ENCODE assay signal across 11 cellular contexts in the genomic region with DNA sequence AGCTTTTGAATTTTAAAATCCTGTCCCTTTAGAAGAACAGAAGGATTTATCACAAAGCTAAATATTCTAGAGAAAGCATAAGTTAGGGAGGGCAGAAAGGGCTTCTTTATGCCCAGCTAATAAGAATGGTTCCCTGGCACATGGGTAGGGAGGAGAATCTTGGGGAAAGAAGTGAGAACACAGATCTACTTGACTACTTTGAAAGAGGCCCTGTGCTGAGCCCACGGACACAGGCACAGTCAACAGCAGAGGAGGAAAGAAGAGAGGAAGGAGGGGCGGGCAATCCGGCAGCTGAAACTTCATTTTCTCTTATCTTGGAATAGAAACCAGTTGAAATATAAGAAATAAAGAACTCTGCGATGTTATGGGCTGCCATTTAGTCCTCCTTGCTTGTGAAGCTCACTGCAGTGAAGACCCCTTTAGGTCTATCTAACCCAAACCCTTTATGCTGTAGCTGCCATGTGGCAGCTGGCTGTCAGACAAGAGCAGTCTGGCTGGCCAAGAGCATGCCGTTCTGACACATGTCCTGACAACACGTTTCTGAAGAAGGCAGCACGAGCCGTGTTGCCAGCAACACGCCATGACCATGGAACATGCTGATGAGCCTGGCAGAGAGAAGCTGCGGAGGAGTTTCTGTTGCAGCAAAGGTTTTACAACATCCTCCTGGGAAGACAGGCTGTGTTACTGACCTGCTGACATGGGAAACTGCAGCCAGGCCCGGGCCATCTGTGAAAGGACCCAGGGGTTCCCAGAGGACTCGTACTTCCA. TPM values are rescaled to one million over a fixed set of nuclear protein-coding genes. Genes with fewer than 3 reads are reported as not detected.
A peak's percentile ranks its signal among the peaks of the same experiment; 100 is the strongest.
DNase-seq lines count a peak whose midpoint lies in the region; ATAC-seq and TF ChIP-seq lines count a peak whose summit lies in the region.
"Had no signal": no experiment of that assay in that cellular context is flagged by ENCODE, and none has a peak within 500 bp of the region (broad histone marks: within the 10 kb centered on the region; RNA-seq: fewer than 3 reads in every experiment).

No MANE protein-coding gene starts in this region.

- in situ Hi-C loops in ACHN (cut with HindIII; ENCODE audit: low pct_ligation_motif_present, low pct_unique_long_range_greater_than_20kb, low sequenced_read_pairs), result no loop called here

- intact Hi-C loops in breast epithelium (cut with DNase I; ENCODE audit: low total_unique reads) (no loop called here), left ventricle myocardium superior (cut with micrococcal nuclease) (no loop called here), sciatic nerve (cut with DNase I) (no loop called here)

- no peaks in the 10 kb centered on the region for H3K36me3 ChIP-seq in breast epithelium

- no peak overlapping the region for H3K4me3 ChIP-seq in breast epithelium

- DNase-seq in AG20443 (ENCODE audit: low spot score) (peak; percentile 51), breast epithelium (ENCODE audit: low spot score in 2 of 2) (no peak), left ventricle myocardium superior (peak; percentile 90), sciatic nerve (ENCODE audit: low spot score) (no peak), HuH-7.5 (ENCODE audit: low spot score) (no peak), ACHN (no peak), NOMO-1 treated with DMSO at 0.1 percent for 48 hours (lab: John Stamatoyannopoulos, UW; ENCODE audit: unreplicated experiment) (no peak)
- DNase-seq: activated T-cell treated with anti-CD3 and anti-CD28 coated beads, Interleukin-2, amount 50 U/mL, for 1 hour; natural killer cell; NCI-H146 had no signal

- no peaks in the 10 kb centered on the region for H3K9me3 ChIP-seq in breast epithelium

- ATAC-seq in left ventricle myocardium superior (peak; percentile 90), sciatic nerve (peak; percentile 58), GM21390 (IDR thresholded peaks at IDR 0.05; ENCODE audit: unreplicated experiment) (no peak)
- ATAC-seq: natural killer cell had no signal

- peak overlapping the region; percentile 38 to 62 for H3K27ac ChIP-seq in breast epithelium

- no peaks in the 10 kb centered on the region for H3K27me3 ChIP-seq in breast epithelium

- no peak for TF ChIP-seq POLR2A in breast epithelium (IDR thresholded peaks at IDR 0.05)

- no peak for TF ChIP-seq CTCF in breast epithelium (IDR thresholded peaks at IDR 0.05)

- no peaks in the 10 kb centered on the region for H3K4me1 ChIP-seq in breast epithelium

RNA-seq across cellular contexts. Expression of gene ABLIM3, which starts 34.2 kb away (rescaled TPM):
- total RNA-seq in breast epithelium (10 to 100 TPM; 26.3 to 61.9 (median 57.4) TPM), left ventricle myocardium superior (130 TPM), sciatic nerve (67.6 TPM)

Comparison
In these comparisons a context has a peak if more than half of its experiments do, and no peak if none do; other contexts are left out.
1. DNase-seq: peak in AG20443 (single experiment) and left ventricle myocardium superior (single experiment); none in breast epithelium (0 of 2), sciatic nerve (single experiment), HuH-7.5 (single experiment), ACHN (single experiment) and NOMO-1 treated with DMSO at 0.1 percent for 48 hours (single experiment).